20 cellular contexts compared by ENCODE assay signal in genomic region chr18:48570313-48570712, GRCh38.
"Had no signal": no experiment of that assay in that cellular context is flagged by ENCODE, and none has a peak within 500 bp of the region (broad histone marks: within the 10 kb centered on the region; RNA-seq: fewer than 3 reads in every experiment).

No MANE protein-coding gene starts in this region.

- H3K4me3 ChIP-seq: gastrocnemius medialis, tibial nerve, uterus had no signal

- FAIRE-seq: endometrium, TTC549 had no signal

- H3K9me3 Mint-ChIP-seq: activated CD4-positive, alpha-beta memory T cell treated with anti-CD3 and anti-CD28 coated beads for 36 hours had no signal

- H3K36me3 ChIP-seq: gastrocnemius medialis, tibial nerve, uterus had no signal

- DNase-seq: activated CD4-positive, alpha-beta memory T cell treated with anti-CD3 and anti-CD28 coated beads for 36 hours; activated CD4-positive, alpha-beta T cell treated with anti-CD3 and anti-CD28 coated beads for 36 hours; activated T-cell treated with anti-CD3 and anti-CD28 coated beads for 4 hours; gastrocnemius medialis; head of caudate nucleus; immature natural killer cell; mesenchymal stem cell; naive thymus-derived CD8-positive, alpha-beta T cell; stimulated activated CD4-positive, alpha-beta T cell treated with anti-CD3 and anti-CD28 coated beads, Interleukin-12 subunit alpha, Interleukin-12 subunit beta, amount 100 ng/mL, for 4 hours; stimulated activated CD4-positive, alpha-beta T cell treated with anti-CD3 and anti-CD28 coated beads, Interleukin-1b, Interleukin-23, amount 100 ng/mL, for 48 hours; stimulated activated CD8-positive, alpha-beta memory T cell treated with anti-CD3 and anti-CD28 coated beads, Interleukin-4, amount 100 ng/mL, for 48 hours; stimulated activated naive CD4-positive, alpha-beta T cell treated with Interleukin-2 at 50 U/mL for 16 hours; substantia nigra; SW 1271; T-helper 2 cell; uterus had no signal

- H3K27ac ChIP-seq: gastrocnemius medialis, uterus had no signal

- H3K4me1 ChIP-seq: uterus had no signal

- H3K4me1 Mint-ChIP-seq: activated CD4-positive, alpha-beta T cell treated with anti-CD3 and anti-CD28 coated beads for 36 hours; immature natural killer cell; naive thymus-derived CD8-positive, alpha-beta T cell had no signal

- H3K9me3 ChIP-seq: gastrocnemius medialis, tibial nerve, uterus had no signal

- H3K27ac Mint-ChIP-seq: activated CD4-positive, alpha-beta memory T cell treated with anti-CD3 and anti-CD28 coated beads for 36 hours; activated CD4-positive, alpha-beta T cell treated with anti-CD3 and anti-CD28 coated beads for 36 hours; activated naive CD8-positive, alpha-beta T cell; immature natural killer cell had no signal

- ATAC-seq: activated CD4-positive, alpha-beta T cell treated with anti-CD3 and anti-CD28 coated beads for 36 hours; gastrocnemius medialis; naive thymus-derived CD8-positive, alpha-beta T cell had no signal

- H3K27me3 Mint-ChIP-seq: activated CD4-positive, alpha-beta memory T cell treated with anti-CD3 and anti-CD28 coated beads for 36 hours; activated CD4-positive, alpha-beta T cell treated with anti-CD3 and anti-CD28 coated beads for 36 hours; activated naive CD8-positive, alpha-beta T cell had no signal

- H3K4me3 Mint-ChIP-seq: activated CD4-positive, alpha-beta memory T cell treated with anti-CD3 and anti-CD28 coated beads for 36 hours; activated CD4-positive, alpha-beta T cell treated with anti-CD3 and anti-CD28 coated beads for 36 hours; activated naive CD8-positive, alpha-beta T cell; immature natural killer cell; naive thymus-derived CD8-positive, alpha-beta T cell had no signal

- H3K27me3 ChIP-seq: gastrocnemius medialis, tibial nerve, uterus had no signal

- H3K36me3 Mint-ChIP-seq: activated CD4-positive, alpha-beta memory T cell treated with anti-CD3 and anti-CD28 coated beads for 36 hours; activated naive CD8-positive, alpha-beta T cell; immature natural killer cell; naive thymus-derived CD8-positive, alpha-beta T cell had no signal
